Comparison of ENCODE assay signal across 1 cellular context in genomic region chr1:150579110-150579954, GRCh38.
TF ChIP-seq lines count a peak whose summit lies in the region.

Gene MCL1, minus strand, starts transcription at chr1:150579610. Its CDS starts 80 bp downstream, at chr1:150579530.

TF ChIP-seq in K562, 482 proteins besides CTCF, POLR2A, EP300 and RAD21 (continued from another document and continues in another):
- TF ChIP-seq, protein P1, sequence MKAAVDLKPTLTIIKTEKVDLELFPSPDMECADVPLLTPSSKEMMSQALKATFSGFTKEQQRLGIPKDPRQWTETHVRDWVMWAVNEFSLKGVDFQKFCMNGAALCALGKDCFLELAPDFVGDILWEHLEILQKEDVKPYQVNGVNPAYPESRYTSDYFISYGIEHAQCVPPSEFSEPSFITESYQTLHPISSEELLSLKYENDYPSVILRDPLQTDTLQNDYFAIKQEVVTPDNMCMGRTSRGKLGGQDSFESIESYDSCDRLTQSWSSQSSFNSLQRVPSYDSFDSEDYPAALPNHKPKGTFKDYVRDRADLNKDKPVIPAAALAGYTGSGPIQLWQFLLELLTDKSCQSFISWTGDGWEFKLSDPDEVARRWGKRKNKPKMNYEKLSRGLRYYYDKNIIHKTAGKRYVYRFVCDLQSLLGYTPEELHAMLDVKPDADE (conservative IDR thresholded peaks at IDR 0.05; ENCODE audit: control insufficient read depth, low read depth, low read length) = peak; percentile 91
- TF ChIP-seq ZNF609 (CRISPR knock-in tag; IDR thresholded peaks at IDR 0.05; ENCODE audit: borderline replicate concordance) (0 out of 2 replicates have a peak, but pooled peaks have one; percentile 45), MAX (CRISPR knock-in tag; IDR thresholded peaks at IDR 0.05) (no peak), NRF1 (conservative IDR thresholded peaks at IDR 0.05 in 1 of 2, IDR thresholded peaks at IDR 0.05 in 1 of 2) (peak; percentile 70 to 72; a peak in 2 of 4 replicates), NFIX (CRISPR knock-in tag; IDR thresholded peaks at IDR 0.05; ENCODE audit: low read depth) (no peak), NONO (IDR thresholded peaks at IDR 0.05; ENCODE audit: low read depth in 2 of 2, low read length in 1 of 2) (peak in 1 of 2 experiments; percentile 80; a peak in 2 of 4 replicates), CC2D1A (IDR thresholded peaks at IDR 0.05) (no peak), ZNF175 (CRISPR knock-in tag; IDR thresholded peaks at IDR 0.05; ENCODE audit: low read depth) (no peak), ZC3H8 (IDR thresholded peaks at IDR 0.05) (no peak), PTTG1 (tag; IDR thresholded peaks at IDR 0.05; ENCODE audit: low read depth) (no peak), BCOR (IDR thresholded peaks at IDR 0.05) (0 out of 2 replicates have a peak, but pooled peaks have one; percentile 12), ZNF316 (IDR thresholded peaks at IDR 0.05) (no peak), ZNF780A (CRISPR knock-in tag; IDR thresholded peaks at IDR 0.05) (no peak), TFAP4 (CRISPR knock-in tag; IDR thresholded peaks at IDR 0.05; ENCODE audit: borderline replicate concordance) (peak; percentile 74; the same call in 1 of the 2 replicates), ZBTB1 (CRISPR knock-in tag; IDR thresholded peaks at IDR 0.05; ENCODE audit: borderline replicate concordance, low read depth) (no peak), NFYB (IDR thresholded peaks at IDR 0.05; ENCODE audit: extremely low read depth, insufficient read length) (no peak), CBX3 (IDR thresholded peaks at IDR 0.05; ENCODE audit: borderline replicate concordance in 1 of 2, low read length in 2 of 2) (peak in 1 of 2 experiments; percentile 43; a peak in 1 of 3 replicates), ZNF507 (tag; conservative IDR thresholded peaks at IDR 0.05) (no peak), FOXM1 (IDR thresholded peaks at IDR 0.05; ENCODE audit: low read depth) (peak; percentile 52; the same call in 1 of the 2 replicates), FOXM1 (CRISPR knock-in tag; IDR thresholded peaks at IDR 0.05; ENCODE audit: low read depth) (no peak), ZNF668 (CRISPR knock-in tag; IDR thresholded peaks at IDR 0.05) (no peak), ZNF217 (CRISPR knock-in tag; IDR thresholded peaks at IDR 0.05) (no peak), MXD1 (CRISPR knock-in tag; IDR thresholded peaks at IDR 0.05; ENCODE audit: borderline replicate concordance, poor library complexity, severe bottlenecking) (no peak), CREB1 (IDR thresholded peaks at IDR 0.05) (peak; percentile 23; the same call in 1 of the 2 replicates), CREB1 (CRISPR knock-in tag; IDR thresholded peaks at IDR 0.05) (peak; percentile 75)
- TF ChIP-seq, protein P2, sequence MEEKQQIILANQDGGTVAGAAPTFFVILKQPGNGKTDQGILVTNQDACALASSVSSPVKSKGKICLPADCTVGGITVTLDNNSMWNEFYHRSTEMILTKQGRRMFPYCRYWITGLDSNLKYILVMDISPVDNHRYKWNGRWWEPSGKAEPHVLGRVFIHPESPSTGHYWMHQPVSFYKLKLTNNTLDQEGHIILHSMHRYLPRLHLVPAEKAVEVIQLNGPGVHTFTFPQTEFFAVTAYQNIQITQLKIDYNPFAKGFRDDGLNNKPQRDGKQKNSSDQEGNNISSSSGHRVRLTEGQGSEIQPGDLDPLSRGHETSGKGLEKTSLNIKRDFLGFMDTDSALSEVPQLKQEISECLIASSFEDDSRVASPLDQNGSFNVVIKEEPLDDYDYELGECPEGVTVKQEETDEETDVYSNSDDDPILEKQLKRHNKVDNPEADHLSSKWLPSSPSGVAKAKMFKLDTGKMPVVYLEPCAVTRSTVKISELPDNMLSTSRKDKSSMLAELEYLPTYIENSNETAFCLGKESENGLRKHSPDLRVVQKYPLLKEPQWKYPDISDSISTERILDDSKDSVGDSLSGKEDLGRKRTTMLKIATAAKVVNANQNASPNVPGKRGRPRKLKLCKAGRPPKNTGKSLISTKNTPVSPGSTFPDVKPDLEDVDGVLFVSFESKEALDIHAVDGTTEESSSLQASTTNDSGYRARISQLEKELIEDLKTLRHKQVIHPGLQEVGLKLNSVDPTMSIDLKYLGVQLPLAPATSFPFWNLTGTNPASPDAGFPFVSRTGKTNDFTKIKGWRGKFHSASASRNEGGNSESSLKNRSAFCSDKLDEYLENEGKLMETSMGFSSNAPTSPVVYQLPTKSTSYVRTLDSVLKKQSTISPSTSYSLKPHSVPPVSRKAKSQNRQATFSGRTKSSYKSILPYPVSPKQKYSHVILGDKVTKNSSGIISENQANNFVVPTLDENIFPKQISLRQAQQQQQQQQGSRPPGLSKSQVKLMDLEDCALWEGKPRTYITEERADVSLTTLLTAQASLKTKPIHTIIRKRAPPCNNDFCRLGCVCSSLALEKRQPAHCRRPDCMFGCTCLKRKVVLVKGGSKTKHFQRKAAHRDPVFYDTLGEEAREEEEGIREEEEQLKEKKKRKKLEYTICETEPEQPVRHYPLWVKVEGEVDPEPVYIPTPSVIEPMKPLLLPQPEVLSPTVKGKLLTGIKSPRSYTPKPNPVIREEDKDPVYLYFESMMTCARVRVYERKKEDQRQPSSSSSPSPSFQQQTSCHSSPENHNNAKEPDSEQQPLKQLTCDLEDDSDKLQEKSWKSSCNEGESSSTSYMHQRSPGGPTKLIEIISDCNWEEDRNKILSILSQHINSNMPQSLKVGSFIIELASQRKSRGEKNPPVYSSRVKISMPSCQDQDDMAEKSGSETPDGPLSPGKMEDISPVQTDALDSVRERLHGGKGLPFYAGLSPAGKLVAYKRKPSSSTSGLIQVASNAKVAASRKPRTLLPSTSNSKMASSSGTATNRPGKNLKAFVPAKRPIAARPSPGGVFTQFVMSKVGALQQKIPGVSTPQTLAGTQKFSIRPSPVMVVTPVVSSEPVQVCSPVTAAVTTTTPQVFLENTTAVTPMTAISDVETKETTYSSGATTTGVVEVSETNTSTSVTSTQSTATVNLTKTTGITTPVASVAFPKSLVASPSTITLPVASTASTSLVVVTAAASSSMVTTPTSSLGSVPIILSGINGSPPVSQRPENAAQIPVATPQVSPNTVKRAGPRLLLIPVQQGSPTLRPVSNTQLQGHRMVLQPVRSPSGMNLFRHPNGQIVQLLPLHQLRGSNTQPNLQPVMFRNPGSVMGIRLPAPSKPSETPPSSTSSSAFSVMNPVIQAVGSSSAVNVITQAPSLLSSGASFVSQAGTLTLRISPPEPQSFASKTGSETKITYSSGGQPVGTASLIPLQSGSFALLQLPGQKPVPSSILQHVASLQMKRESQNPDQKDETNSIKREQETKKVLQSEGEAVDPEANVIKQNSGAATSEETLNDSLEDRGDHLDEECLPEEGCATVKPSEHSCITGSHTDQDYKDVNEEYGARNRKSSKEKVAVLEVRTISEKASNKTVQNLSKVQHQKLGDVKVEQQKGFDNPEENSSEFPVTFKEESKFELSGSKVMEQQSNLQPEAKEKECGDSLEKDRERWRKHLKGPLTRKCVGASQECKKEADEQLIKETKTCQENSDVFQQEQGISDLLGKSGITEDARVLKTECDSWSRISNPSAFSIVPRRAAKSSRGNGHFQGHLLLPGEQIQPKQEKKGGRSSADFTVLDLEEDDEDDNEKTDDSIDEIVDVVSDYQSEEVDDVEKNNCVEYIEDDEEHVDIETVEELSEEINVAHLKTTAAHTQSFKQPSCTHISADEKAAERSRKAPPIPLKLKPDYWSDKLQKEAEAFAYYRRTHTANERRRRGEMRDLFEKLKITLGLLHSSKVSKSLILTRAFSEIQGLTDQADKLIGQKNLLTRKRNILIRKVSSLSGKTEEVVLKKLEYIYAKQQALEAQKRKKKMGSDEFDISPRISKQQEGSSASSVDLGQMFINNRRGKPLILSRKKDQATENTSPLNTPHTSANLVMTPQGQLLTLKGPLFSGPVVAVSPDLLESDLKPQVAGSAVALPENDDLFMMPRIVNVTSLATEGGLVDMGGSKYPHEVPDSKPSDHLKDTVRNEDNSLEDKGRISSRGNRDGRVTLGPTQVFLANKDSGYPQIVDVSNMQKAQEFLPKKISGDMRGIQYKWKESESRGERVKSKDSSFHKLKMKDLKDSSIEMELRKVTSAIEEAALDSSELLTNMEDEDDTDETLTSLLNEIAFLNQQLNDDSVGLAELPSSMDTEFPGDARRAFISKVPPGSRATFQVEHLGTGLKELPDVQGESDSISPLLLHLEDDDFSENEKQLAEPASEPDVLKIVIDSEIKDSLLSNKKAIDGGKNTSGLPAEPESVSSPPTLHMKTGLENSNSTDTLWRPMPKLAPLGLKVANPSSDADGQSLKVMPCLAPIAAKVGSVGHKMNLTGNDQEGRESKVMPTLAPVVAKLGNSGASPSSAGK (IDR thresholded peaks at IDR 0.05) = no peak
- TF ChIP-seq, protein P3, sequence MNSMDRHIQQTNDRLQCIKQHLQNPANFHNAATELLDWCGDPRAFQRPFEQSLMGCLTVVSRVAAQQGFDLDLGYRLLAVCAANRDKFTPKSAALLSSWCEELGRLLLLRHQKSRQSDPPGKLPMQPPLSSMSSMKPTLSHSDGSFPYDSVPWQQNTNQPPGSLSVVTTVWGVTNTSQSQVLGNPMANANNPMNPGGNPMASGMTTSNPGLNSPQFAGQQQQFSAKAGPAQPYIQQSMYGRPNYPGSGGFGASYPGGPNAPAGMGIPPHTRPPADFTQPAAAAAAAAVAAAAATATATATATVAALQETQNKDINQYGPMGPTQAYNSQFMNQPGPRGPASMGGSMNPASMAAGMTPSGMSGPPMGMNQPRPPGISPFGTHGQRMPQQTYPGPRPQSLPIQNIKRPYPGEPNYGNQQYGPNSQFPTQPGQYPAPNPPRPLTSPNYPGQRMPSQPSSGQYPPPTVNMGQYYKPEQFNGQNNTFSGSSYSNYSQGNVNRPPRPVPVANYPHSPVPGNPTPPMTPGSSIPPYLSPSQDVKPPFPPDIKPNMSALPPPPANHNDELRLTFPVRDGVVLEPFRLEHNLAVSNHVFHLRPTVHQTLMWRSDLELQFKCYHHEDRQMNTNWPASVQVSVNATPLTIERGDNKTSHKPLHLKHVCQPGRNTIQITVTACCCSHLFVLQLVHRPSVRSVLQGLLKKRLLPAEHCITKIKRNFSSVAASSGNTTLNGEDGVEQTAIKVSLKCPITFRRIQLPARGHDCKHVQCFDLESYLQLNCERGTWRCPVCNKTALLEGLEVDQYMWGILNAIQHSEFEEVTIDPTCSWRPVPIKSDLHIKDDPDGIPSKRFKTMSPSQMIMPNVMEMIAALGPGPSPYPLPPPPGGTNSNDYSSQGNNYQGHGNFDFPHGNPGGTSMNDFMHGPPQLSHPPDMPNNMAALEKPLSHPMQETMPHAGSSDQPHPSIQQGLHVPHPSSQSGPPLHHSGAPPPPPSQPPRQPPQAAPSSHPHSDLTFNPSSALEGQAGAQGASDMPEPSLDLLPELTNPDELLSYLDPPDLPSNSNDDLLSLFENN (IDR thresholded peaks at IDR 0.05; ENCODE audit: low read depth in 2 of 2, low read length in 2 of 2) = peak in 1 of 2 experiments; percentile 83; a peak in 2 of 4 replicates
